Comparison of ENCODE assay signal across 1 cellular context in genomic region chr10:64115471-64115870, GRCh38.
TF ChIP-seq lines count a peak whose summit lies in the region.

No MANE protein-coding gene starts in this region.

TF ChIP-seq in HCT116, 20 proteins besides CTCF, POLR2A, EP300 and RAD21 (continued from another document):
- no peak for TF ChIP-seq EZH2 (IDR thresholded peaks at IDR 0.05)
- TF ChIP-seq, protein P1, sequence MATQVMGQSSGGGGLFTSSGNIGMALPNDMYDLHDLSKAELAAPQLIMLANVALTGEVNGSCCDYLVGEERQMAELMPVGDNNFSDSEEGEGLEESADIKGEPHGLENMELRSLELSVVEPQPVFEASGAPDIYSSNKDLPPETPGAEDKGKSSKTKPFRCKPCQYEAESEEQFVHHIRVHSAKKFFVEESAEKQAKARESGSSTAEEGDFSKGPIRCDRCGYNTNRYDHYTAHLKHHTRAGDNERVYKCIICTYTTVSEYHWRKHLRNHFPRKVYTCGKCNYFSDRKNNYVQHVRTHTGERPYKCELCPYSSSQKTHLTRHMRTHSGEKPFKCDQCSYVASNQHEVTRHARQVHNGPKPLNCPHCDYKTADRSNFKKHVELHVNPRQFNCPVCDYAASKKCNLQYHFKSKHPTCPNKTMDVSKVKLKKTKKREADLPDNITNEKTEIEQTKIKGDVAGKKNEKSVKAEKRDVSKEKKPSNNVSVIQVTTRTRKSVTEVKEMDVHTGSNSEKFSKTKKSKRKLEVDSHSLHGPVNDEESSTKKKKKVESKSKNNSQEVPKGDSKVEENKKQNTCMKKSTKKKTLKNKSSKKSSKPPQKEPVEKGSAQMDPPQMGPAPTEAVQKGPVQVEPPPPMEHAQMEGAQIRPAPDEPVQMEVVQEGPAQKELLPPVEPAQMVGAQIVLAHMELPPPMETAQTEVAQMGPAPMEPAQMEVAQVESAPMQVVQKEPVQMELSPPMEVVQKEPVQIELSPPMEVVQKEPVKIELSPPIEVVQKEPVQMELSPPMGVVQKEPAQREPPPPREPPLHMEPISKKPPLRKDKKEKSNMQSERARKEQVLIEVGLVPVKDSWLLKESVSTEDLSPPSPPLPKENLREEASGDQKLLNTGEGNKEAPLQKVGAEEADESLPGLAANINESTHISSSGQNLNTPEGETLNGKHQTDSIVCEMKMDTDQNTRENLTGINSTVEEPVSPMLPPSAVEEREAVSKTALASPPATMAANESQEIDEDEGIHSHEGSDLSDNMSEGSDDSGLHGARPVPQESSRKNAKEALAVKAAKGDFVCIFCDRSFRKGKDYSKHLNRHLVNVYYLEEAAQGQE (IDR thresholded peaks at IDR 0.05; ENCODE audit: low read depth): no peak
- TF ChIP-seq, protein P2, sequence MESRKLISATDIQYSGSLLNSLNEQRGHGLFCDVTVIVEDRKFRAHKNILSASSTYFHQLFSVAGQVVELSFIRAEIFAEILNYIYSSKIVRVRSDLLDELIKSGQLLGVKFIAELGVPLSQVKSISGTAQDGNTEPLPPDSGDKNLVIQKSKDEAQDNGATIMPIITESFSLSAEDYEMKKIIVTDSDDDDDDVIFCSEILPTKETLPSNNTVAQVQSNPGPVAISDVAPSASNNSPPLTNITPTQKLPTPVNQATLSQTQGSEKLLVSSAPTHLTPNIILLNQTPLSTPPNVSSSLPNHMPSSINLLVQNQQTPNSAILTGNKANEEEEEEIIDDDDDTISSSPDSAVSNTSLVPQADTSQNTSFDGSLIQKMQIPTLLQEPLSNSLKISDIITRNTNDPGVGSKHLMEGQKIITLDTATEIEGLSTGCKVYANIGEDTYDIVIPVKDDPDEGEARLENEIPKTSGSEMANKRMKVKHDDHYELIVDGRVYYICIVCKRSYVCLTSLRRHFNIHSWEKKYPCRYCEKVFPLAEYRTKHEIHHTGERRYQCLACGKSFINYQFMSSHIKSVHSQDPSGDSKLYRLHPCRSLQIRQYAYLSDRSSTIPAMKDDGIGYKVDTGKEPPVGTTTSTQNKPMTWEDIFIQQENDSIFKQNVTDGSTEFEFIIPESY (IDR thresholded peaks at IDR 0.05; ENCODE audit: extremely low read depth, insufficient replicate concordance, low read length): no peak
- no peak for TF ChIP-seq CEBPB (IDR thresholded peaks at IDR 0.05; ENCODE audit: low read depth)
- TF ChIP-seq POLR2AphosphoS5 (IDR thresholded peaks at IDR 0.05; ENCODE audit: low read depth, low read length): no peak
- no peak for TF ChIP-seq EZH2phosphoT487 (IDR thresholded peaks at IDR 0.05; ENCODE audit: borderline replicate concordance)
- no peak for TF ChIP-seq SRF (IDR thresholded peaks at IDR 0.05; ENCODE audit: low read depth)
- TF ChIP-seq ZNF274 (IDR thresholded peaks at IDR 0.05; ENCODE audit: low read depth, low read length): no peak
- TF ChIP-seq JUND (IDR thresholded peaks at IDR 0.05): no peak
- TF ChIP-seq, protein P3, sequence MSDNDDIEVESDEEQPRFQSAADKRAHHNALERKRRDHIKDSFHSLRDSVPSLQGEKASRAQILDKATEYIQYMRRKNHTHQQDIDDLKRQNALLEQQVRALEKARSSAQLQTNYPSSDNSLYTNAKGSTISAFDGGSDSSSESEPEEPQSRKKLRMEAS (IDR thresholded peaks at IDR 0.05): no peak
- no peak for TF ChIP-seq EGR1 (IDR thresholded peaks at IDR 0.05; ENCODE audit: low read depth)
- TF ChIP-seq YY1 (IDR thresholded peaks at IDR 0.05; ENCODE audit: extremely low read depth, insufficient replicate concordance, low read depth, low read length): no peak
- no peak for TF ChIP-seq TCF7L2 (IDR thresholded peaks at IDR 0.05; ENCODE audit: borderline replicate concordance, extremely low read depth, insufficient read depth, insufficient read length)
- no peak for TF ChIP-seq SIN3A (IDR thresholded peaks at IDR 0.05; ENCODE audit: low read depth)
